In the genomic region with DNA sequence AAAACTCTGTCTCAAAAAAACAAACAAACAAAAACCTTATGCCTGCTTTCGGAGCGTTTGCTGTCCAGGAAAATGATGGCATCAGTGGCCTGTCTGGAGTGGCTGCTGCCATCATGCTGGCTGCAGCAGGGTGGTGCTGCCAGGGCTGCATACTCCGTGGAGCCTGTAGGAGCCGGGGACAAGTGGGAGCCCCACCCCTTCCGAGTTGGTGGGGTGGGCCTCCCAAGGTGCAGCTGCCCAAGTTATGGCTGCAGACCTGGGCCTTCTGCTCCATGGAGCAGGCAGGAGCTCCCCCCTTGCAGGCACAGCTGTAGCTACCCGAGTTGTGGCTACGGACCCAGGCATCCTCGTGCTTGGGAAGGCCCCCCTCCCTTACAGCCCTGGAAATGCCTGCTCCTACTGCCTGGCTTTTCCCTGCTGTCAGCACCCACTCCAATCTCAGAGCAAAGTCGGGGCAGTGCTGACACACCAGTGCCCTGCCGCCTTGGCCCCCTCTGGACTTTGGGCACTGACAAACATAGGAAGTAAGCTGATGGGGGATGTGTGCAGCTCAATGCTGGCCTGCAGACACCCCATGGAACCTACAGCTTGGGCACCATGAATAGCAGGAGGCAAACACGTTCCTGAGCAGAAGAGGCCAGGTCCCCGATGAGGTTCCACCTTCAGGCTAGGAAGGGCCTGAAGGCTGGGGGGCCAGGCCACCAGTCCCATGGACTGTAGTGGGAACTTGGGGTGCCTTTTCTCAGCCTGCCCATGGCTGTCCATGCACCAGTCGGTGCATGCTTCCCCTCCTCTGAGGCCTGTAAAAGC, we compare ENCODE assay signal across 1 cellular context.
TF ChIP-seq lines count a peak whose summit lies in the region.

No MANE protein-coding gene starts in this region.

TF ChIP-seq in HepG2, 621 proteins besides CTCF, POLR2A, EP300 and RAD21 (continued from another document and continues in another):
- no peak for TF ChIP-seq NR2F6 (IDR thresholded peaks at IDR 0.05)
- peak; percentile 65 for TF ChIP-seq NR2F6 (CRISPR knock-in tag; IDR thresholded peaks at IDR 0.05)
- TF ChIP-seq ZKSCAN8 (CRISPR knock-in tag; IDR thresholded peaks at IDR 0.05; ENCODE audit: borderline replicate concordance): 0 out of 2 replicates have a peak, but pooled peaks have one; percentile 51
- TF ChIP-seq, protein P1, sequence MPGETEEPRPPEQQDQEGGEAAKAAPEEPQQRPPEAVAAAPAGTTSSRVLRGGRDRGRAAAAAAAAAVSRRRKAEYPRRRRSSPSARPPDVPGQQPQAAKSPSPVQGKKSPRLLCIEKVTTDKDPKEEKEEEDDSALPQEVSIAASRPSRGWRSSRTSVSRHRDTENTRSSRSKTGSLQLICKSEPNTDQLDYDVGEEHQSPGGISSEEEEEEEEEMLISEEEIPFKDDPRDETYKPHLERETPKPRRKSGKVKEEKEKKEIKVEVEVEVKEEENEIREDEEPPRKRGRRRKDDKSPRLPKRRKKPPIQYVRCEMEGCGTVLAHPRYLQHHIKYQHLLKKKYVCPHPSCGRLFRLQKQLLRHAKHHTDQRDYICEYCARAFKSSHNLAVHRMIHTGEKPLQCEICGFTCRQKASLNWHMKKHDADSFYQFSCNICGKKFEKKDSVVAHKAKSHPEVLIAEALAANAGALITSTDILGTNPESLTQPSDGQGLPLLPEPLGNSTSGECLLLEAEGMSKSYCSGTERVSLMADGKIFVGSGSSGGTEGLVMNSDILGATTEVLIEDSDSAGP (CRISPR knock-in tag; IDR thresholded peaks at IDR 0.05; ENCODE audit: borderline replicate concordance): peak; percentile 67
- peak; percentile 37; the same call in 1 of the 2 replicates for TF ChIP-seq TAF1 (CRISPR knock-in tag; IDR thresholded peaks at IDR 0.05)
- TF ChIP-seq NFIB (CRISPR knock-in tag; IDR thresholded peaks at IDR 0.05; ENCODE audit: borderline replicate concordance): no peak
- TF ChIP-seq ETV5 (CRISPR knock-in tag; IDR thresholded peaks at IDR 0.05; ENCODE audit: borderline replicate concordance): peak; percentile 80
- TF ChIP-seq POLR2G (IDR thresholded peaks at IDR 0.05; ENCODE audit: low read depth, low read length): peak; percentile 28; the same call in 1 of the 2 replicates
- TF ChIP-seq DRAP1 (CRISPR knock-in tag; IDR thresholded peaks at IDR 0.05): peak; percentile 38; the same call in 1 of the 2 replicates
- TF ChIP-seq HNRNPL (IDR thresholded peaks at IDR 0.05; ENCODE audit: low read depth, low read length): peak; percentile 96
- TF ChIP-seq ZBTB42 (CRISPR knock-in tag; IDR thresholded peaks at IDR 0.05): 0 out of 2 replicates have a peak, but pooled peaks have one; percentile 56
- no peak for TF ChIP-seq SMC3 (IDR thresholded peaks at IDR 0.05; ENCODE audit: low read length)
- TF ChIP-seq, protein P2, sequence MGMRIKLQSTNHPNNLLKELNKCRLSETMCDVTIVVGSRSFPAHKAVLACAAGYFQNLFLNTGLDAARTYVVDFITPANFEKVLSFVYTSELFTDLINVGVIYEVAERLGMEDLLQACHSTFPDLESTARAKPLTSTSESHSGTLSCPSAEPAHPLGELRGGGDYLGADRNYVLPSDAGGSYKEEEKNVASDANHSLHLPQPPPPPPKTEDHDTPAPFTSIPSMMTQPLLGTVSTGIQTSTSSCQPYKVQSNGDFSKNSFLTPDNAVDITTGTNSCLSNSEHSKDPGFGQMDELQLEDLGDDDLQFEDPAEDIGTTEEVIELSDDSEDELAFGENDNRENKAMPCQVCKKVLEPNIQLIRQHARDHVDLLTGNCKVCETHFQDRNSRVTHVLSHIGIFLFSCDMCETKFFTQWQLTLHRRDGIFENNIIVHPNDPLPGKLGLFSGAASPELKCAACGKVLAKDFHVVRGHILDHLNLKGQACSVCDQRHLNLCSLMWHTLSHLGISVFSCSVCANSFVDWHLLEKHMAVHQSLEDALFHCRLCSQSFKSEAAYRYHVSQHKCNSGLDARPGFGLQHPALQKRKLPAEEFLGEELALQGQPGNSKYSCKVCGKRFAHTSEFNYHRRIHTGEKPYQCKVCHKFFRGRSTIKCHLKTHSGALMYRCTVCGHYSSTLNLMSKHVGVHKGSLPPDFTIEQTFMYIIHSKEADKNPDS (CRISPR knock-in tag; IDR thresholded peaks at IDR 0.05): no peak
- no peak for TF ChIP-seq ZNF670 (CRISPR knock-in tag; IDR thresholded peaks at IDR 0.05; ENCODE audit: borderline replicate concordance)
- no peak for TF ChIP-seq ZNF460 (CRISPR knock-in tag; IDR thresholded peaks at IDR 0.05; ENCODE audit: borderline replicate concordance)
- TF ChIP-seq ZNF451 (CRISPR knock-in tag; IDR thresholded peaks at IDR 0.05): no peak
- TF ChIP-seq, protein P3, sequence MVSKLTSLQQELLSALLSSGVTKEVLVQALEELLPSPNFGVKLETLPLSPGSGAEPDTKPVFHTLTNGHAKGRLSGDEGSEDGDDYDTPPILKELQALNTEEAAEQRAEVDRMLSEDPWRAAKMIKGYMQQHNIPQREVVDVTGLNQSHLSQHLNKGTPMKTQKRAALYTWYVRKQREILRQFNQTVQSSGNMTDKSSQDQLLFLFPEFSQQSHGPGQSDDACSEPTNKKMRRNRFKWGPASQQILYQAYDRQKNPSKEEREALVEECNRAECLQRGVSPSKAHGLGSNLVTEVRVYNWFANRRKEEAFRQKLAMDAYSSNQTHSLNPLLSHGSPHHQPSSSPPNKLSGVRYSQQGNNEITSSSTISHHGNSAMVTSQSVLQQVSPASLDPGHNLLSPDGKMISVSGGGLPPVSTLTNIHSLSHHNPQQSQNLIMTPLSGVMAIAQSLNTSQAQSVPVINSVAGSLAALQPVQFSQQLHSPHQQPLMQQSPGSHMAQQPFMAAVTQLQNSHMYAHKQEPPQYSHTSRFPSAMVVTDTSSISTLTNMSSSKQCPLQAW (CRISPR knock-in tag; IDR thresholded peaks at IDR 0.05): no peak
- TF ChIP-seq RFXANK (CRISPR knock-in tag; IDR thresholded peaks at IDR 0.05): no peak
- TF ChIP-seq, protein P4, sequence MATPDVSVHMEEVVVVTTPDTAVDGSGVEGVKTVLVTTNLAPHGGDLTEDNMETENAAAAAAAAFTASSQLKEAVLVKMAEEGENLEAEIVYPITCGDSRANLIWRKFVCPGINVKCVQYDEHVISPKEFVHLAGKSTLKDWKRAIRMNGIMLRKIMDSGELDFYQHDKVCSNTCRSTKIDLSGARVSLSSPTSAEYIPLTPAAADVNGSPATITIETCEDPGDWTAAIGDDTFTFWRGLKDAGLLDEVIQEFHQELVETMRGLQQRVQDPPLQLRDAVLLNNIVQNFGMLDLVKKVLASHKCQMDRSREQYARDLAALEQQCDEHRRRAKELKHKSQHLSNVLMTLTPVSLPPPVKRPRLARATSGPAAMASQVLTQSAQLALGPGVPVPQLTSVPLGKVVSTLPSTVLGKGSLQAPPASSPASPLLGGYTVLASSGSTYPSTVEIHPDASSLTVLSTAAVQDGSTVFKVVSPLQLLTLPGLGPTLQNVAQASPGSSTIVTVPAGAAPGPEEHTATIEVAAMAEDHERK (CRISPR knock-in tag; IDR thresholded peaks at IDR 0.05; ENCODE audit: low read depth): no peak
- 0 out of 2 replicates have a peak, but pooled peaks have one; percentile 51 for TF ChIP-seq MYC (CRISPR knock-in tag; IDR thresholded peaks at IDR 0.05; ENCODE audit: borderline replicate concordance)
- TF ChIP-seq ZNF83 (CRISPR knock-in tag; IDR thresholded peaks at IDR 0.05; ENCODE audit: borderline replicate concordance): no peak
- no peak for TF ChIP-seq KLF16 (CRISPR knock-in tag; IDR thresholded peaks at IDR 0.05)
- peak; percentile 52; the same call in 1 of the 2 replicates for TF ChIP-seq ZSCAN21 (CRISPR knock-in tag; IDR thresholded peaks at IDR 0.05; ENCODE audit: borderline replicate concordance)
- no peak for TF ChIP-seq SIN3A (IDR thresholded peaks at IDR 0.05; ENCODE audit: borderline replicate concordance, low read depth, low read length)
- peak; percentile 19; the same call in 1 of the 2 replicates for TF ChIP-seq THRA (CRISPR knock-in tag; IDR thresholded peaks at IDR 0.05; ENCODE audit: borderline replicate concordance)
- TF ChIP-seq, protein P5, sequence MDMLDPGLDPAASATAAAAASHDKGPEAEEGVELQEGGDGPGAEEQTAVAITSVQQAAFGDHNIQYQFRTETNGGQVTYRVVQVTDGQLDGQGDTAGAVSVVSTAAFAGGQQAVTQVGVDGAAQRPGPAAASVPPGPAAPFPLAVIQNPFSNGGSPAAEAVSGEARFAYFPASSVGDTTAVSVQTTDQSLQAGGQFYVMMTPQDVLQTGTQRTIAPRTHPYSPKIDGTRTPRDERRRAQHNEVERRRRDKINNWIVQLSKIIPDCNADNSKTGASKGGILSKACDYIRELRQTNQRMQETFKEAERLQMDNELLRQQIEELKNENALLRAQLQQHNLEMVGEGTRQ (IDR thresholded peaks at IDR 0.05; ENCODE audit: low read depth, low read length): no peak
- TF ChIP-seq, protein P5 (CRISPR knock-in tag; IDR thresholded peaks at IDR 0.05; ENCODE audit: borderline replicate concordance): no peak
- TF ChIP-seq HOXA9 (CRISPR knock-in tag; IDR thresholded peaks at IDR 0.05; ENCODE audit: borderline replicate concordance): no peak
- TF ChIP-seq KAT7 (CRISPR knock-in tag; IDR thresholded peaks at IDR 0.05; ENCODE audit: borderline replicate concordance): peak; percentile 57; the same call in 1 of the 2 replicates
- peak; percentile 40; the same call in 1 of the 2 replicates for TF ChIP-seq ZNF264 (CRISPR knock-in tag; IDR thresholded peaks at IDR 0.05)
- peak; percentile 100 for TF ChIP-seq ZNF33A (CRISPR knock-in tag; IDR thresholded peaks at IDR 0.05; ENCODE audit: borderline replicate concordance)
- peak; percentile 61 for TF ChIP-seq ELF3 (CRISPR knock-in tag; IDR thresholded peaks at IDR 0.05)
- TF ChIP-seq ZMAT3 (CRISPR knock-in tag; conservative IDR thresholded peaks at IDR 0.05): no peak
- no peak for TF ChIP-seq SMYD3 (CRISPR knock-in tag; IDR thresholded peaks at IDR 0.05)
- TF ChIP-seq, protein P6, sequence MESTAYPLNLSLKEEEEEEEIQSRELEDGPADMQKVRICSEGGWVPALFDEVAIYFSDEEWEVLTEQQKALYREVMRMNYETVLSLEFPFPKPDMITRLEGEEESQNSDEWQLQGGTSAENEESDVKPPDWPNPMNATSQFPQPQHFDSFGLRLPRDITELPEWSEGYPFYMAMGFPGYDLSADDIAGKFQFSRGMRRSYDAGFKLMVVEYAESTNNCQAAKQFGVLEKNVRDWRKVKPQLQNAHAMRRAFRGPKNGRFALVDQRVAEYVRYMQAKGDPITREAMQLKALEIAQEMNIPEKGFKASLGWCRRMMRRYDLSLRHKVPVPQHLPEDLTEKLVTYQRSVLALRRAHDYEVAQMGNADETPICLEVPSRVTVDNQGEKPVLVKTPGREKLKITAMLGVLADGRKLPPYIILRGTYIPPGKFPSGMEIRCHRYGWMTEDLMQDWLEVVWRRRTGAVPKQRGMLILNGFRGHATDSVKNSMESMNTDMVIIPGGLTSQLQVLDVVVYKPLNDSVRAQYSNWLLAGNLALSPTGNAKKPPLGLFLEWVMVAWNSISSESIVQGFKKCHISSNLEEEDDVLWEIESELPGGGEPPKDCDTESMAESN (CRISPR knock-in tag; conservative IDR thresholded peaks at IDR 0.05): peak; percentile 61; the same call in 1 of the 2 replicates
- TF ChIP-seq KDM1A (CRISPR knock-in tag; IDR thresholded peaks at IDR 0.05): peak; percentile 70; the same call in 1 of the 2 replicates
- peak; percentile 98 for TF ChIP-seq HNF4A (CRISPR knock-in tag; IDR thresholded peaks at IDR 0.05)
- no peak for TF ChIP-seq SRY (CRISPR knock-in tag; IDR thresholded peaks at IDR 0.05)
- TF ChIP-seq TMF1 (CRISPR knock-in tag; IDR thresholded peaks at IDR 0.05; ENCODE audit: low read depth): no peak
- peak; percentile 52 for TF ChIP-seq SOX5 (CRISPR knock-in tag; IDR thresholded peaks at IDR 0.05; ENCODE audit: borderline replicate concordance)
- TF ChIP-seq ZBED4 (CRISPR knock-in tag; IDR thresholded peaks at IDR 0.05; ENCODE audit: borderline replicate concordance): no peak
